ENCODE assay signal across 1 cellular context in genomic region chr12:56258820-56259183, GRCh38.
TF ChIP-seq lines count a peak whose summit lies in the region.

No MANE protein-coding gene starts in this region.

TF ChIP-seq in HCT116, 20 proteins besides CTCF, POLR2A, EP300 and RAD21 (continued from another document):
- TF ChIP-seq CBX3 (IDR thresholded peaks at IDR 0.05; ENCODE audit: low read depth), result no peak
- no peak for TF ChIP-seq SP1 (IDR thresholded peaks at IDR 0.05; ENCODE audit: low read depth)
- TF ChIP-seq EGR1 (IDR thresholded peaks at IDR 0.05; ENCODE audit: low read depth), result no peak
- no peak for TF ChIP-seq FOSL1 (IDR thresholded peaks at IDR 0.05; ENCODE audit: low read depth)
- TF ChIP-seq ELF1 (IDR thresholded peaks at IDR 0.05; ENCODE audit: borderline replicate concordance, low read depth), result no peak
- TF ChIP-seq SIN3A (IDR thresholded peaks at IDR 0.05; ENCODE audit: low read depth), result no peak
- no peak for TF ChIP-seq ZBTB33 (IDR thresholded peaks at IDR 0.05; ENCODE audit: extremely low read depth, insufficient replicate concordance, low read length)
- no peak for TF ChIP-seq EZH2phosphoT487 (IDR thresholded peaks at IDR 0.05; ENCODE audit: borderline replicate concordance)
- no peak for TF ChIP-seq CEBPB (IDR thresholded peaks at IDR 0.05; ENCODE audit: low read depth)
